8 cellular contexts compared by ENCODE assay signal in the genomic region with DNA sequence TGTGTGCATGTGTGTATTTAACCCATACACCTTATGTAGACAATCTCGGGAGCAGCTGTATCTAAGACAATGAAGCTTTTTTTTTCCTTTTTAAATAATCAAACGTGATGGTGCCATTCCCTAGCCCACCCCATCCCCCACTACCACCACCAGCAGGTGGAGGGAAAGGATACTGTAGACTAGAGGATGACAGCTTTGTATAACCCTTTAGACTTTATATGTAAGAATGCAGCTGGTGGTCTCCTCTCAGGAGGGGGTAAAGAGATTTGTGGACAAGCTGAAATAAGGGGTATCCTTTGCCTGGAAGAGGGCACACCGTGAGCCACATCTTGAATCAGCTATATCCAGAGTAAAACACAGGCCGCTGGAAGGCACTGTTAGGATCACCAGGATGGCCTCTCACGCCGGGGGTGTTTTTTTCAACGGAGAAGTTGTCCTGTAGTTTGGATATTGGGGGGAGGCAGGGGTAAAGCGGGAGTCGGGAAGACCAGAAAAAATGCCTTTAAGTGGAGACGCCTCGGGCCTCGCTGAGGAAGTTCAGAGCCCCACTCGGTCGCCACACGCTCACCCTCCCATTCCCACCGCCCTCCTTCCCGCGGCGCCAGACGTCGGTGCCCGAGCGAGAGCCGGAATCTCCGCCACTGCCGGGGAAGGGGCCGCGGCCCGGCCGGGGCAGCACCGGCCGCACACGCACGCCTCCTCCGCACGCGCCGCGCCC. TPM values are rescaled to one million over a fixed set of nuclear protein-coding genes. Genes with fewer than 3 reads are reported as not detected.
DNase-seq lines count a peak whose midpoint lies in the region; ATAC-seq, FAIRE-seq and TF ChIP-seq lines count a peak whose summit lies in the region.

No MANE protein-coding gene starts in this region.

- H4K91ac ChIP-seq in neuronal stem cell (ENCODE audit: low read depth, low read length, poor library complexity) = no peak overlapping the region

- H3K36me3 ChIP-seq in GM23248 (ENCODE audit: low read depth) (no peaks in the 10 kb centered on the region), endothelial cell of umbilical vein (ENCODE audit: control insufficient read depth in 2 of 2, extremely low read depth in 1 of 2, insufficient read depth in 2 of 2, low read length in 2 of 2) (peaks cover 0 to 1% of the 10 kb centered on the region in 2 experiments), neuronal stem cell (replicated peaks in 1 of 2; ENCODE audit: control insufficient read depth in 2 of 2, insufficient read depth in 2 of 2, low read length in 2 of 2) (peaks cover 7 to 58% of the 10 kb centered on the region in 2 donors)

- peaks cover 4% of the 10 kb centered on the region for H3K79me1 ChIP-seq in neuronal stem cell (ENCODE audit: low read depth, low read length)

- H3K23ac ChIP-seq in neuronal stem cell (ENCODE audit: low read depth, low read length, poor library complexity) = no peak overlapping the region

- H4K20me1 ChIP-seq in GM23248 (ENCODE audit: insufficient read depth) (peaks cover 33% of the 10 kb centered on the region; the same call in 1 of the 2 replicates), endothelial cell of umbilical vein (replicated peaks; ENCODE audit: control insufficient read depth, extremely low read depth, insufficient read depth, low read length) (peaks cover 30% of the 10 kb centered on the region)

- H3K27ac ChIP-seq in GM23248 (peak overlapping the region; percentile 97), endothelial cell of umbilical vein (ENCODE audit: insufficient read depth, low read depth, low read length) (peak overlapping the region; percentile 78), neuronal stem cell (replicated peaks; ENCODE audit: low read length) (peak overlapping the region; percentile 82)

- H3K4me1 ChIP-seq in GM23248 (ENCODE audit: insufficient read depth) (peaks cover 58% of the 10 kb centered on the region), endothelial cell of umbilical vein (ENCODE audit: control insufficient read depth, extremely low read depth, insufficient read depth, low read length) (peaks cover 53% of the 10 kb centered on the region), neuronal stem cell (ENCODE audit: control insufficient read depth in 2 of 2, insufficient read depth in 1 of 2, low read depth in 1 of 2, low read length in 2 of 2) (peaks cover 0 to 2% of the 10 kb centered on the region in 2 donors)

- in situ Hi-C loops in GM23248 (cut with MboI) = no loop called here

- peak; percentile 35 for DNase-seq in Ammon's horn (ENCODE audit: low spot score)
- DNase-seq in GM23248 = peak; percentile 29
- DNase-seq in SK-N-DZ (ENCODE audit: low spot score) = peak; percentile 23
- DNase-seq in endothelial cell of umbilical vein (ENCODE audit: low read depth, low spot score) = peak; percentile 37
- DNase-seq in neuronal stem cell (ENCODE audit: low spot score) = peak; percentile 14

- POLR2A ChIA-PET in endothelial cell of umbilical vein (lab: Charles Lee) = no interaction called here

- H3K79me2 ChIP-seq in GM23248 (ENCODE audit: insufficient read depth) (peaks cover 76% of the 10 kb centered on the region), endothelial cell of umbilical vein (ENCODE audit: control insufficient read depth, insufficient read depth, low read length) (peaks cover 63% of the 10 kb centered on the region)

- H2BK15ac ChIP-seq in neuronal stem cell (ENCODE audit: low read length) = no peak overlapping the region

- H2BK120ac ChIP-seq in neuronal stem cell (ENCODE audit: low read depth, low read length) = no peak overlapping the region

- no peak for TF ChIP-seq POLR2A in endothelial cell of umbilical vein (IDR thresholded peaks at IDR 0.05; ENCODE audit: low read depth, low read length)

- H3K4me3 ChIP-seq in GM23248 (peak overlapping the region; percentile 83), endothelial cell of umbilical vein (replicated peaks in 1 of 3; ENCODE audit: insufficient read depth in 1 of 3, low read depth in 1 of 3, low read length in 3 of 3) (peak overlapping the region; percentile 90 to 94 (median 93)), neuronal stem cell (ENCODE audit: low read length in 2 of 2) (peak overlapping the region; percentile 85 to 96)

- H3K9me1 ChIP-seq in endothelial cell of umbilical vein (replicated peaks; ENCODE audit: control insufficient read depth, extremely low read depth, insufficient read depth, low read length) = peaks cover 3% of the 10 kb centered on the region

- H3K9ac ChIP-seq in GM23248 (peak overlapping the region; percentile 94), endothelial cell of umbilical vein (replicated peaks; ENCODE audit: extremely low read depth, insufficient read depth, low read length) (peak overlapping the region; percentile 93), neuronal stem cell (ENCODE audit: low read depth, low read length, poor library complexity) (peak overlapping the region; percentile 81)

- no peak for TF ChIP-seq CTCF in endothelial cell of umbilical vein (IDR thresholded peaks at IDR 0.05; ENCODE audit: extremely low read depth in 1 of 2, insufficient read depth in 1 of 2, low read depth in 1 of 2, low read length in 2 of 2)

- H2AFZ ChIP-seq in GM23248 (0 out of 2 replicates have a peak overlapping the region, but pooled peaks have one; percentile 33), endothelial cell of umbilical vein (ENCODE audit: low read depth, low read length) (no peak overlapping the region), neuronal stem cell (ENCODE audit: low read length) (peak overlapping the region; percentile 70)

- H3K18ac ChIP-seq in neuronal stem cell (ENCODE audit: low read length) = peak overlapping the region; percentile 90

- H3K9me3 ChIP-seq in GM23248 (ENCODE audit: low read depth) = no peaks in the 10 kb centered on the region
- H3K9me3 ChIP-seq in endothelial cell of umbilical vein (replicated peaks; ENCODE audit: control insufficient read depth, insufficient read depth, low read length) = no peaks in the 10 kb centered on the region
- peaks cover 8 to 45% of the 10 kb centered on the region in 2 donors for H3K9me3 ChIP-seq in neuronal stem cell (replicated peaks in 1 of 2; ENCODE audit: control insufficient read depth in 2 of 2, insufficient read depth in 1 of 2, low read depth in 1 of 2, low read length in 2 of 2)

- H4K8ac ChIP-seq in neuronal stem cell (ENCODE audit: low read depth, low read length) = no peak overlapping the region

- H3F3A ChIP-seq in GM23248 (ENCODE audit: insufficient read depth) = peaks cover 18% of the 10 kb centered on the region

- ATAC-seq in GM21390 (IDR thresholded peaks at IDR 0.05; ENCODE audit: unreplicated experiment) = no peak
- no peak for ATAC-seq in HG03135 (IDR thresholded peaks at IDR 0.05; ENCODE audit: unreplicated experiment)
- no peak for ATAC-seq in GM19035 (IDR thresholded peaks at IDR 0.05; ENCODE audit: unreplicated experiment)

- H2BK12ac ChIP-seq in neuronal stem cell (ENCODE audit: low read length) = no peak overlapping the region

- H3K27me3 ChIP-seq in GM23248 (replicated peaks; ENCODE audit: insufficient read depth) = no peaks in the 10 kb centered on the region
- H3K27me3 ChIP-seq in endothelial cell of umbilical vein (ENCODE audit: control insufficient read depth in 2 of 2, insufficient read depth in 2 of 2, low read length in 2 of 2) = no peaks in the 10 kb centered on the region
- H3K27me3 ChIP-seq in neuronal stem cell (ENCODE audit: control insufficient read depth in 3 of 3, insufficient read depth in 3 of 3, low read depth in 1 of 3, low read length in 3 of 3) = no peaks in the 10 kb centered on the region

- H3K4me2 ChIP-seq in GM23248 (ENCODE audit: unreplicated experiment) = peak overlapping the region; percentile 93
- peak overlapping the region; percentile 98 for H3K4me2 ChIP-seq in endothelial cell of umbilical vein (ENCODE audit: insufficient read depth, low read length)
- peak overlapping the region; percentile 74 for H3K4me2 ChIP-seq in neuronal stem cell (ENCODE audit: insufficient read depth, low read length, poor library complexity, severe bottlenecking)

- dilution Hi-C loops in endothelial cell of umbilical vein (cut with MboI; ENCODE audit: extremely low pct_ligation_motif_present, low sequenced_read_pairs) = no loop called here

- intact Hi-C loops in endothelial cell of umbilical vein (cut with micrococcal nuclease) = loop anchor here (10.0 kb wide), 2 partner anchors 690 to 800 kb away; no protein-coding TSS in a partner anchor

- no peaks in the 10 kb centered on the region for H3K9me2 ChIP-seq in GM23248 (ENCODE audit: insufficient read depth)

- 0 to 1% methylated on average over 19 to 33 of the region's 39 CpGs for WGBS in GM23248 (ENCODE audit: low coverage in 1 of 2, low lambda C conversion rate in 2 of 2, missing lambda C conversion rate in 2 of 2), 2 experiments
- no CpG with 5 or more reads among the region's 39 CpGs for WGBS in neuronal stem cell (ENCODE audit: extremely low coverage in 2 of 2, insufficient read length in 2 of 2, insufficient replicate concordance in 1 of 2), 2 donors

- no peak for FAIRE-seq in endothelial cell of umbilical vein (lab: Jason Lieb, UNC)

- no peak overlapping the region for H2AK5ac ChIP-seq in neuronal stem cell (ENCODE audit: low read depth, low read length)

- H2BK5ac ChIP-seq in neuronal stem cell (ENCODE audit: low read length) = peak overlapping the region; percentile 71

- H3K14ac ChIP-seq in neuronal stem cell (ENCODE audit: low read length) = peak overlapping the region; percentile 71

- no peak overlapping the region for H3K4ac ChIP-seq in neuronal stem cell (ENCODE audit: low read length)

- BruUV-seq in endothelial cell of umbilical vein (replicated peaks; lab: Mats Ljungman, UMichigan) = no TSS peak

- CTCF ChIA-PET in endothelial cell of umbilical vein (lab: Charles Lee) = interaction anchor here (0.6 to 1.0 kb wide), 2 partner anchors 86 to 123 kb away, joined by 3 read pairs; no protein-coding TSS in a partner anchor

TF ChIP-seq in endothelial cell of umbilical vein, 7 proteins besides CTCF, POLR2A, EP300 and RAD21 (continues in another document):
- TF ChIP-seq FOS (IDR thresholded peaks at IDR 0.05; ENCODE audit: borderline replicate concordance, insufficient read depth, low read length) = no peak

RNA-seq across cellular contexts. Expression of a gene that starts 1.0 kb away (rescaled TPM):
- 28.6 and 33.1 TPM in 2 replicates for total RNA-seq in GM23248 (2014; rRNA removed; shearing (Covaris generic))
- polyA plus RNA-seq in GM23248 (2016; fragmentation: Nextera tagmentation; extraction: Ambion mirVana) (17.4 and 20.3 TPM in 2 replicates), endothelial cell of umbilical vein (10.7 and 12.2 TPM in 2 replicates)
- 15.4 and 16.8 TPM in 2 replicates for polyA plus RNA-seq in SK-N-DZ (2014; cell fraction: cytosol; rRNA removed)
- polyA plus RNA-seq in SK-N-DZ (2014; cell fraction: nucleus; rRNA removed) = 7.5 and 10.1 TPM in 2 replicates
- 70.1 and 80.7 TPM in 2 replicates for total RNA-seq in endothelial cell of umbilical vein
- 15.5 and 17.4 TPM in 2 replicates for polyA plus RNA-seq in endothelial cell of umbilical vein (2011; cell fraction: cytosol; rRNA removed)
- 19.0 and 21.6 TPM in 2 replicates for polyA plus RNA-seq in endothelial cell of umbilical vein (2011; cell fraction: nucleus; rRNA removed)
- polyA plus RNA-seq in endothelial cell of umbilical vein (2012) = 26.4 and 37.3 TPM in 2 replicates
- polyA minus RNA-seq in endothelial cell of umbilical vein = 45.3 and 47.8 TPM in 2 replicates
- polyA minus RNA-seq in endothelial cell of umbilical vein (2011; cell fraction: cytosol; rRNA and poly(A)+ RNA removed) = 77.8 TPM
- 75.7 and 103 TPM in 2 replicates for polyA minus RNA-seq in endothelial cell of umbilical vein (2011; cell fraction: nucleus; rRNA and poly(A)+ RNA removed)
- polyA plus RNA-seq in neuronal stem cell (2013, experiment 1 of 2) = 25.2 TPM
- polyA plus RNA-seq in neuronal stem cell (2013, experiment 2 of 2) = 27.1 TPM
